In the genomic region with DNA sequence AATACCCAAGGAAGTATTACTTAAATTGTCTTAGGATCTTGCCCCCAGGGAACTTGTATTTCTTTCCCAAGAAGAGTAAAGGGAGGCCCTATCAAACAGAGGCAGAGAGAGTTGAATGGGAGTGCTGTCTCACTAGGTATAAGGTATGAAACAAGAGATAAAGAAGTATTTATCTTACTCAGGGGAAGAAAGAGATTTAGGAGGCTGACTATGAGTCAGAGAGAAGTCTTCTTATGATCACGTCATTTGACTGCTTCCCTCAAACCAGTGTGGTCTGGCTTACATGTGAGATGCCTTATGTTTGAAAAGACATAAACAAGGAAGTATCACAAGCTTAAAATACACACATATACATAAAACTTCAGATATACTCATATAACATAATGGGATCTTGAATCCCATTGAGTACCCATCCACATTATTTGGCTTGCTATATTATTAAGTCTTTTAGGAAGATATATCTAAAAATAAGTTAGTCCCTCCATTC, we compare ENCODE assay signal across 8 cellular contexts. TPM values are rescaled to one million over a fixed set of nuclear protein-coding genes. Genes with fewer than 3 reads are reported as not detected.
DNase-seq lines count a peak whose midpoint lies in the region; ATAC-seq and TF ChIP-seq lines count a peak whose summit lies in the region.

No MANE protein-coding gene starts in this region.

- H3K79me2 ChIP-seq in OCI-LY3 (ENCODE audit: low read length) = peaks cover 90% of the 10 kb centered on the region

- peak overlapping the region; percentile 40 for H3K4me2 ChIP-seq in OCI-LY3 (ENCODE audit: low read length)

- ATAC-seq in HG02678 (IDR thresholded peaks at IDR 0.05; ENCODE audit: unreplicated experiment) = peak; percentile 37
- ATAC-seq in sciatic nerve = peak; percentile 65

- no peaks in the 10 kb centered on the region for H3K27me3 ChIP-seq in OCI-LY3 (ENCODE audit: low read depth, low read length)

- peaks cover 55% of the 10 kb centered on the region for H3K4me1 ChIP-seq in OCI-LY3 (ENCODE audit: low read length)

- no peak for TF ChIP-seq CTCF in OCI-LY3 (IDR thresholded peaks at IDR 0.05; ENCODE audit: low read depth, low read length)

- intact Hi-C loops in sciatic nerve (cut with DNase I) = no loop called here

- H3K27ac ChIP-seq in OCI-LY3 (ENCODE audit: low read length) (peak overlapping the region; percentile 46), caudate nucleus (ENCODE audit: low read depth, low read length) (peak overlapping the region; percentile 77)

- peaks cover 18% of the 10 kb centered on the region for H3K36me3 ChIP-seq in OCI-LY3 (replicated peaks; ENCODE audit: low read depth, low read length)

- H4K20me1 ChIP-seq in OCI-LY3 (ENCODE audit: insufficient read depth, low read length) = peaks cover 13% of the 10 kb centered on the region; the same call in 1 of the 2 replicates

- H3K9ac ChIP-seq in OCI-LY3 (ENCODE audit: low read length) = no peak overlapping the region

- no peak overlapping the region for H2AFZ ChIP-seq in OCI-LY3 (ENCODE audit: low read depth, low read length)

- 0 out of 2 replicates have a peak overlapping the region, but pooled peaks have one; percentile 2 for H3K4me3 ChIP-seq in OCI-LY3 (ENCODE audit: low read length)

- H3K9me3 ChIP-seq in OCI-LY3 (ENCODE audit: insufficient read depth, low read length) = no peaks in the 10 kb centered on the region

- DNase-seq in activated CD4-positive, CD25-positive, alpha-beta regulatory T cell treated with anti-CD3 and anti-CD28 coated beads, Interleukin-2, amount 50 U/mL, for 16 hours (ENCODE audit: low read depth, low spot score) = peak; percentile 30
- DNase-seq in activated CD4-positive, CD25-positive, alpha-beta regulatory T cell (lab: John Stamatoyannopoulos, UW) = no peak
- no peak for DNase-seq in caudate nucleus (lab: John Stamatoyannopoulos, UW)
- no peak for DNase-seq in sciatic nerve (ENCODE audit: low spot score)
- DNase-seq in NCI-H1048 (lab: John Stamatoyannopoulos, UW) = no peak
- DNase-seq in DMS153 (lab: John Stamatoyannopoulos, UW) = no peak

RNA-seq across cellular contexts. Expression of a gene that starts 29.6 kb away (rescaled TPM):
- total RNA-seq in sciatic nerve = 4.7 TPM
